Comparison of ENCODE assay signal across 10 cellular contexts in the genomic region with DNA sequence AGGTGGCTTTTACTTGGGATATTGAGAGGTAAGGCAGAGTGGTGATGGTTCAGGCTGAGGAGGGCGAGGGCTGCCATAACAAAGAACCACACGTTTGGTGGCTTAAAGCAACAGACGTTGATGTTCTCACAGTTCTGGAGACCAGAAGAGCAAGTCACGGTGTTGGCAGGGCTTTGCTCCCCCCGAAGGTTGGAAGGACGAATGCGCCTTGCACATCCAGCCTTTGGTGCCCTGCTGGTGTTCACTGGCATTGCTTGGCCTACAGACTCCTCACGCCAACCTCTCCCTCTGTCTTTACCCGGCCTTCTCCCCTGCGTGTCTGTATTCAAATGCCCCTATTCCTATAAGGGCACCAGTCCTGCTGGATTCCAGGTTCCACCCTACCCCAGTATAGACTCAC.
DNase-seq lines count a peak whose midpoint lies in the region; ATAC-seq and TF ChIP-seq lines count a peak whose summit lies in the region.
"Had no signal": no experiment of that assay in that cellular context is flagged by ENCODE, and none has a peak within 500 bp of the region (broad histone marks: within the 10 kb centered on the region; RNA-seq: fewer than 3 reads in every experiment).

No MANE protein-coding gene starts in this region.

- no peak overlapping the region for H3K27ac ChIP-seq in lower lobe of right lung
- H3K27ac ChIP-seq: gastrocnemius medialis had no signal

- no peaks in the 10 kb centered on the region for H3K4me1 Mint-ChIP-seq in stimulated activated naive CD8-positive, alpha-beta T cell treated with anti-CD3 and anti-CD28 coated beads, Interleukin-15, amount 100 ng/mL, for 72 hours

- no peaks in the 10 kb centered on the region for H3K9me3 ChIP-seq in lower lobe of right lung
- H3K9me3 ChIP-seq: gastrocnemius medialis had no signal

- DNase-seq in stimulated activated naive CD8-positive, alpha-beta T cell treated with anti-CD3 and anti-CD28 coated beads, Interleukin-15, amount 100 ng/mL, for 72 hours = peak in 1 of 2 donors; percentile 31
- no peak for DNase-seq in stimulated activated naive CD8-positive, alpha-beta T cell treated with anti-CD3 and anti-CD28 coated beads, Interleukin-15, Interleukin-2, amounts not matched to agents 100 U/mL and 50 U/mL, for 24 hours
- DNase-seq in NCI-H510A (lab: John Stamatoyannopoulos, UW) (peak; percentile 39), fibroblast of mammary gland (ENCODE audit: low read depth) (peak; percentile 14), lower lobe of right lung (no peak)
- DNase-seq: gastrocnemius medialis had no signal

- intact Hi-C loops in lower lobe of right lung (cut with DNase I) = no loop called here

- peak overlapping the region in 1 of 2 donors; percentile 49 for H3K27ac Mint-ChIP-seq in stimulated activated naive CD8-positive, alpha-beta T cell treated with anti-CD3 and anti-CD28 coated beads, Interleukin-15, amount 100 ng/mL, for 72 hours

- peaks cover 10% of the 10 kb centered on the region for H3K27me3 ChIP-seq in lower lobe of right lung (ENCODE audit: low read depth)

- H3K9me3 Mint-ChIP-seq in stimulated activated naive CD8-positive, alpha-beta T cell treated with anti-CD3 and anti-CD28 coated beads, Interleukin-15, amount 100 ng/mL, for 72 hours = no peaks in the 10 kb centered on the region

- H3K27me3 Mint-ChIP-seq in stimulated activated naive CD8-positive, alpha-beta T cell treated with anti-CD3 and anti-CD28 coated beads, Interleukin-15, amount 100 ng/mL, for 72 hours = peaks cover 20% of the 10 kb centered on the region

- no peak overlapping the region for H3K4me3 ChIP-seq in fibroblast of mammary gland (ENCODE audit: control insufficient read depth, low read depth, low read length)
- no peak overlapping the region for H3K4me3 ChIP-seq in lower lobe of right lung
- H3K4me3 ChIP-seq: gastrocnemius medialis, GM12878 had no signal

- no peak overlapping the region for H3K4me3 Mint-ChIP-seq in stimulated activated naive CD8-positive, alpha-beta T cell treated with anti-CD3 and anti-CD28 coated beads, Interleukin-15, amount 100 ng/mL, for 72 hours

- peak; percentile 74 for ATAC-seq in stimulated activated naive CD8-positive, alpha-beta T cell treated with anti-CD3 and anti-CD28 coated beads, Interleukin-15, amount 100 ng/mL, for 72 hours
- ATAC-seq in stimulated activated naive CD8-positive, alpha-beta T cell treated with anti-CD3 and anti-CD28 coated beads, Interleukin-15, Interleukin-2, amounts not matched to agents 100 U/mL and 50 U/mL, for 24 hours = no peak
- ATAC-seq in HG02870 (IDR thresholded peaks at IDR 0.05; ENCODE audit: unreplicated experiment) (no peak), lower lobe of right lung (no peak), GM21360 (IDR thresholded peaks at IDR 0.05; ENCODE audit: unreplicated experiment) (no peak), GM18873 (IDR thresholded peaks at IDR 0.05; ENCODE audit: low FRiP score, unreplicated experiment) (no peak)
- ATAC-seq: gastrocnemius medialis, GM12878 had no signal

- TF ChIP-seq CTCF in fibroblast of mammary gland (conservative IDR thresholded peaks at IDR 0.05; ENCODE audit: control insufficient read depth, insufficient read depth, low read depth, low read length) (peak; percentile 40), lower lobe of right lung (IDR thresholded peaks at IDR 0.05) (no peak)

- no peaks in the 10 kb centered on the region for H3K4me1 ChIP-seq in lower lobe of right lung
- H3K4me1 ChIP-seq: gastrocnemius medialis had no signal

- H3K36me3 ChIP-seq in lower lobe of right lung = no peaks in the 10 kb centered on the region
- H3K36me3 ChIP-seq: gastrocnemius medialis had no signal

Comparison
In these comparisons a context has a peak if more than half of its experiments do, and no peak if none do; other contexts are left out.
1. DNase-seq: peak in NCI-H510A (single experiment) and fibroblast of mammary gland (single experiment); none in stimulated activated naive CD8-positive, alpha-beta T cell treated with anti-CD3 and anti-CD28 coated beads, Interleukin-15, Interleukin-2, amounts not matched to agents 100 U/mL and 50 U/mL, for 24 hours (single experiment) and lower lobe of right lung (single experiment).